In genomic region chr18:13136689-13137040, GRCh38 we compare ENCODE assay signal across 8 cellular contexts.
DNase-seq lines count a peak whose midpoint lies in the region; ATAC-seq, FAIRE-seq and TF ChIP-seq lines count a peak whose summit lies in the region.

No MANE protein-coding gene starts in this region.

- FAIRE-seq in astrocyte (lab: Jason Lieb, UNC) (no peak), keratinocyte (lab: Jason Lieb, UNC) (no peak)

- H3K27ac ChIP-seq in astrocyte (ENCODE audit: low read depth, low read length) (no peak overlapping the region), keratinocyte (ENCODE audit: control insufficient read depth, insufficient read depth, low read length) (no peak overlapping the region)

- dilution Hi-C loops in keratinocyte (cut with MboI; ENCODE audit: extremely low pct_ligation_motif_present, low sequenced_read_pairs): no loop called here

- H2AFZ ChIP-seq in astrocyte (ENCODE audit: low read depth, low read length) (peak overlapping the region; percentile 75), keratinocyte (ENCODE audit: control insufficient read depth, low read length) (peak overlapping the region; percentile 19)

- no peaks in the 10 kb centered on the region for H3K4me1 Mint-ChIP-seq in astrocyte (ENCODE audit: low read depth, unreplicated experiment)
- peaks cover 19 to 25% of the 10 kb centered on the region in 2 donors for H3K4me1 Mint-ChIP-seq in stimulated activated naive B cell treated with anti-CD40 and anti-IgM and Interleukin-4, amounts not matched to agents 10 μg/mL and 1 μg/mL and 100 μg/mL, for 72 hours

- no peak overlapping the region for H3K27ac Mint-ChIP-seq in astrocyte (ENCODE audit: unreplicated experiment)
- H3K27ac Mint-ChIP-seq in stimulated activated naive B cell treated with anti-CD40 and anti-IgM and Interleukin-4, amounts not matched to agents 10 μg/mL and 1 μg/mL and 100 μg/mL, for 72 hours: peak overlapping the region; percentile 98

- peaks cover 13% of the 10 kb centered on the region for H3K27me3 Mint-ChIP-seq in astrocyte (ENCODE audit: low read depth, unreplicated experiment)
- no peaks in the 10 kb centered on the region for H3K27me3 Mint-ChIP-seq in stimulated activated naive B cell treated with anti-CD40 and anti-IgM and Interleukin-4, amounts not matched to agents 10 μg/mL and 1 μg/mL and 100 μg/mL, for 72 hours

- no peak for TF ChIP-seq POLR2A in GM18505 (IDR thresholded peaks at IDR 0.05; ENCODE audit: borderline replicate concordance, extremely low read depth, insufficient read depth, insufficient read length)

- H3K4me2 ChIP-seq in astrocyte (ENCODE audit: low read length) (peak overlapping the region; percentile 92), keratinocyte (ENCODE audit: control insufficient read depth, extremely low read depth, insufficient read depth, low read depth, low read length) (peak overlapping the region; percentile 78)

- peaks cover 6% of the 10 kb centered on the region for H3K36me3 Mint-ChIP-seq in astrocyte (ENCODE audit: low read depth, unreplicated experiment)
- H3K36me3 Mint-ChIP-seq in stimulated activated naive B cell treated with anti-CD40 and anti-IgM and Interleukin-4, amounts not matched to agents 10 μg/mL and 1 μg/mL and 100 μg/mL, for 72 hours: peaks cover under 1 to 7% of the 10 kb centered on the region in 2 donors

- H3K9ac ChIP-seq in astrocyte (ENCODE audit: low read length) (peak overlapping the region; percentile 70), keratinocyte (ENCODE audit: control insufficient read depth, extremely low read depth, insufficient read depth, low read length) (peak overlapping the region; percentile 9)

- no peaks in the 10 kb centered on the region for H3K9me1 ChIP-seq in keratinocyte (ENCODE audit: control insufficient read depth, extremely low read depth, insufficient read depth, low read length)

- H3K4me1 ChIP-seq in astrocyte (ENCODE audit: insufficient read depth, low read length) (peaks cover 14% of the 10 kb centered on the region), keratinocyte (ENCODE audit: control insufficient read depth, extremely low read depth, insufficient read depth, low read length) (peaks cover 7% of the 10 kb centered on the region)

- peak overlapping the region; percentile 59 for H3K4me3 ChIP-seq in astrocyte (ENCODE audit: insufficient read depth, low read depth, low read length)
- H3K4me3 ChIP-seq in keratinocyte (ENCODE audit: control insufficient read depth in 2 of 3, extremely low read depth in 1 of 3, insufficient read depth in 2 of 3, low read depth in 1 of 3, low read length in 3 of 3): peak overlapping the region; percentile 32 to 57 (median 52)

- H3K4me3 Mint-ChIP-seq in astrocyte (ENCODE audit: unreplicated experiment): no peak overlapping the region
- peak overlapping the region; percentile 96 to 99 for H3K4me3 Mint-ChIP-seq in stimulated activated naive B cell treated with anti-CD40 and anti-IgM and Interleukin-4, amounts not matched to agents 10 μg/mL and 1 μg/mL and 100 μg/mL, for 72 hours

- H3K27me3 ChIP-seq in astrocyte (ENCODE audit: insufficient read depth, low read length) (peaks cover 3% of the 10 kb centered on the region), keratinocyte (ENCODE audit: control insufficient read depth, extremely low read depth, insufficient read depth, low read length) (peaks cover 25% of the 10 kb centered on the region)

- ATAC-seq in HG03432 (IDR thresholded peaks at IDR 0.05; ENCODE audit: unreplicated experiment): peak; percentile 34
- peak; percentile 19 to 37 for ATAC-seq in stimulated activated naive B cell treated with anti-CD40 and anti-IgM and Interleukin-4, amounts not matched to agents 10 μg/mL and 1 μg/mL and 100 μg/mL, for 72 hours (replicated peaks)
- ATAC-seq in GM19397 (IDR thresholded peaks at IDR 0.05; ENCODE audit: unreplicated experiment): no peak
- no peak for ATAC-seq in GM18505 (IDR thresholded peaks at IDR 0.05; ENCODE audit: unreplicated experiment)

- DNase-seq in NCI-H748 (lab: John Stamatoyannopoulos, UW; ENCODE audit: unreplicated experiment): peak; percentile 32
- no peak for DNase-seq in NCI-H748 treated with DMSO at 0.1 percent for 48 hours (lab: John Stamatoyannopoulos, UW)
- DNase-seq in astrocyte (ENCODE audit: low read depth): no peak
- DNase-seq in keratinocyte (ENCODE audit: low read depth, low spot score): no peak
- no peak for DNase-seq in stimulated activated naive B cell treated with anti-CD40 and anti-IgM and Interleukin-4, amounts not matched to agents 10 μg/mL and 1 μg/mL and 100 μg/mL, for 72 hours

- H3K36me3 ChIP-seq in astrocyte (ENCODE audit: insufficient read depth, low read length): no peaks in the 10 kb centered on the region
- no peaks in the 10 kb centered on the region for H3K36me3 ChIP-seq in keratinocyte (ENCODE audit: control insufficient read depth in 2 of 2, extremely low read depth in 1 of 2, insufficient read depth in 2 of 2, low read length in 2 of 2)

- H3K79me2 ChIP-seq in astrocyte (ENCODE audit: insufficient read depth, low read length) (no peaks in the 10 kb centered on the region), keratinocyte (ENCODE audit: control insufficient read depth, insufficient read depth, low read length) (no peaks in the 10 kb centered on the region)

- peaks cover 8% of the 10 kb centered on the region for H3K9me3 Mint-ChIP-seq in astrocyte (ENCODE audit: unreplicated experiment)
- H3K9me3 Mint-ChIP-seq in stimulated activated naive B cell treated with anti-CD40 and anti-IgM and Interleukin-4, amounts not matched to agents 10 μg/mL and 1 μg/mL and 100 μg/mL, for 72 hours: peaks cover 7 to 11% of the 10 kb centered on the region in 2 donors

- H4K20me1 ChIP-seq in astrocyte (ENCODE audit: insufficient read depth, low read length): no peaks in the 10 kb centered on the region
- no peaks in the 10 kb centered on the region for H4K20me1 ChIP-seq in keratinocyte (ENCODE audit: control insufficient read depth, extremely low read depth, insufficient read depth, low read length)

- TF ChIP-seq CTCF in astrocyte (IDR thresholded peaks at IDR 0.05; ENCODE audit: insufficient read depth, low read depth, low read length): no peak
- TF ChIP-seq CTCF in keratinocyte (optimal IDR thresholded peaks at IDR 0.05 in 1 of 3, IDR thresholded peaks at IDR 0.05 in 1 of 3, conservative IDR thresholded peaks at IDR 0.05 in 1 of 3; ENCODE audit: extremely low read depth in 1 of 3, insufficient read depth in 2 of 3, low read length in 3 of 3): no peak

- no peaks in the 10 kb centered on the region for H3K9me3 ChIP-seq in astrocyte (ENCODE audit: insufficient read depth, low read depth, low read length)
- no peaks in the 10 kb centered on the region for H3K9me3 ChIP-seq in keratinocyte (ENCODE audit: control insufficient read depth, low read depth, low read length)

Comparison
In these comparisons a context has a peak if more than half of its experiments do, and no peak if none do; other contexts are left out.
1. ATAC-seq: peak in HG03432 (single experiment) and stimulated activated naive B cell treated with anti-CD40 and anti-IgM and Interleukin-4, amounts not matched to agents 10 μg/mL and 1 μg/mL and 100 μg/mL, for 72 hours (2 of 2); none in GM19397 (single experiment) and GM18505 (single experiment).